Comparison of ENCODE assay signal across 8 cellular contexts in the genomic region with DNA sequence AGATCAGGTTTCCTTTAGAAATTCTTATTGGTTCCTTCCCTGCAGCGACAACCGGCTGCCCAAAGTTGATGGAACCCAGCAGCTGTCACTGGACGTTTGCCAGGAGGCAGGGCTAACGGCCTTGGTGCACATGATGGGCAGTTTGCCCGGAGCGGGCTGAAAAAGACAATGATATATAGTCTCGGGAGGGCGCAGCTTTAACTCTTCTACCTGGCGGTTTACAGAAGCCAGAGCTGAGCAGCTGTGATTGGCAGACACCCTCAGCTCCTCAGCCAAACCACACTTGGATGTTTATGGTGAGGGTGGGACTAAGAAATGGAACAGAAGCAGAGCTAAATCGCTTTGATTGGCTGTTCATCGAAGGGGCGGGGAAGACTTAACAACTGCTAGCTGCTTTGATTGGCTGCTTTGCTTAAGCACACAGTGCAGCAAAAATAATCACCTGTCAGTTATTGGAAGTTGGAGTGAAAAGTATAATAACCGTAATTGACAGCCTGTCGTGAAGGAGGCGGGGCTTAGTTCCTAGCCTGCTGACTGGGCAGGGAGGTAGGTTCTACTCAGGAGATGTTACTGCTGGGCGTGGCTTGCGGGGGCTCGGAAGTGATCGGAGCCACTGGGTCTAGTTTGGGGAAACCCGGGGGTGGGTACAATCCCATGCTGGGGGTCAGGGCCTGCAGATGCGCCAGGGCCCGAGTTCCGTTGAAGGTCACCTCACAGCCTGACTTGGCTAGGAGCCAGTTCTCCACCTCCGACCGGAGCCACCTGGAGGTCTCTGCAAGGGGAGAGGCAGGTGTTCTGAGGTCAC. TPM values are rescaled to one million over a fixed set of nuclear protein-coding genes. Genes with fewer than 3 reads are reported as not detected.
DNase-seq lines count a peak whose midpoint lies in the region; FAIRE-seq and TF ChIP-seq lines count a peak whose summit lies in the region.

No MANE protein-coding gene starts in this region.

- peak overlapping the region; percentile 97 for H3K4me2 ChIP-seq in MM.1S (ENCODE audit: low read depth, low read length)

- FAIRE-seq in frontal cortex (lab: Jason Lieb, UNC) = no peak

- peak overlapping the region; percentile 65 for H3K4me3 ChIP-seq in MM.1S (ENCODE audit: low read length)
- peak overlapping the region; percentile 66 to 82 for H3K4me3 ChIP-seq in neutrophil (ENCODE audit: low read depth in 1 of 2, low read length in 1 of 2)
- peak overlapping the region; percentile 41 to 75 (median 61) for H3K4me3 ChIP-seq in subcutaneous abdominal adipose tissue (ENCODE audit: low read depth in 1 of 5, low read length in 5 of 5)

- no peaks in the 10 kb centered on the region for H4K20me1 ChIP-seq in MM.1S (ENCODE audit: insufficient read depth, low read length)

- TF ChIP-seq CTCF in MM.1S (IDR thresholded peaks at IDR 0.05; ENCODE audit: low read length) (no peak), neutrophil (IDR thresholded peaks at IDR 0.05) (peak; percentile 21)

- H3K9me3 ChIP-seq in MM.1S (replicated peaks; ENCODE audit: insufficient read depth, low read length) = no peaks in the 10 kb centered on the region
- no peaks in the 10 kb centered on the region for H3K9me3 ChIP-seq in neutrophil
- H3K9me3 ChIP-seq in subcutaneous abdominal adipose tissue (ENCODE audit: control insufficient read depth in 5 of 5, low read length in 5 of 5) = no peaks in the 10 kb centered on the region

- no peaks in the 10 kb centered on the region for H3K27me3 ChIP-seq in MM.1S (replicated peaks; ENCODE audit: insufficient read depth, low read length)
- no peaks in the 10 kb centered on the region for H3K27me3 ChIP-seq in neutrophil
- H3K27me3 ChIP-seq in subcutaneous abdominal adipose tissue (ENCODE audit: control insufficient read depth in 5 of 5, insufficient read depth in 4 of 5, low read length in 5 of 5) = no peaks in the 10 kb centered on the region

- H3F3A ChIP-seq in MM.1S (ENCODE audit: insufficient read depth, low read length) = peaks cover 37% of the 10 kb centered on the region

- no peaks in the 10 kb centered on the region for H3K9me2 ChIP-seq in MM.1S (replicated peaks; ENCODE audit: insufficient read depth, low read length)

- H3K79me2 ChIP-seq in MM.1S (ENCODE audit: low read length) = no peaks in the 10 kb centered on the region

- H3K9ac ChIP-seq in MM.1S (ENCODE audit: low read length) (peak overlapping the region; percentile 86), subcutaneous abdominal adipose tissue (ENCODE audit: low read length in 5 of 5) (peak overlapping the region in 3 of 5 donors; percentile 51 to 68 (median 64))

- peak; percentile 95 for DNase-seq in GDM1 (lab: John Stamatoyannopoulos, UW)
- peak; percentile 97 for DNase-seq in HCEC 1CT
- peak; percentile 100 for DNase-seq in MM.1S
- peak; percentile 100 for DNase-seq in SHP77 treated with DMSO at 0.1 percent for 48 hours (lab: John Stamatoyannopoulos, UW)
- peak; percentile 92 for DNase-seq in activated naive CD4-positive, alpha-beta T cell treated with Interleukin-2 at 50 U/mL for 16 hours
- peak; percentile 83 to 86 for DNase-seq in frontal cortex (ENCODE audit: low spot score in 2 of 2)

- H3K4me1 ChIP-seq in MM.1S (ENCODE audit: low read length) = peaks cover 18% of the 10 kb centered on the region; the same call in 1 of the 2 replicates
- peaks cover 60 to 61% of the 10 kb centered on the region in 2 experiments for H3K4me1 ChIP-seq in neutrophil (ENCODE audit: control insufficient read depth in 1 of 2, insufficient read depth in 1 of 2, low read depth in 1 of 2, low read length in 1 of 2)
- H3K4me1 ChIP-seq in subcutaneous abdominal adipose tissue (ENCODE audit: control insufficient read depth in 5 of 5, insufficient read depth in 5 of 5, low read length in 5 of 5) = peaks cover 2 to 42% (median 31%) of the 10 kb centered on the region in 5 donors

- H3K27ac ChIP-seq in MM.1S (ENCODE audit: low read length) (peak overlapping the region; percentile 97), neutrophil (peak overlapping the region; percentile 98), subcutaneous abdominal adipose tissue (ENCODE audit: low read depth, low read length) (peak overlapping the region; percentile 78)

- peak overlapping the region; percentile 39 for H2AFZ ChIP-seq in MM.1S (ENCODE audit: low read length)

- H3K36me3 ChIP-seq in MM.1S (replicated peaks; ENCODE audit: insufficient read depth, low read length) (no peaks in the 10 kb centered on the region), neutrophil (peaks cover 16% of the 10 kb centered on the region), subcutaneous abdominal adipose tissue (ENCODE audit: control insufficient read depth in 5 of 5, insufficient read depth in 5 of 5, low read length in 5 of 5) (peaks cover 0 to 14% (median 4%) of the 10 kb centered on the region in 5 donors)

RNA-seq across cellular contexts. Expression of a gene that starts 7.5 kb away (rescaled TPM):
- 3.7 TPM for total RNA-seq in frontal cortex

RNA-seq across cellular contexts. Expression of a gene that starts 30.9 kb away (rescaled TPM):
- 3.7 TPM for total RNA-seq in frontal cortex

RNA-seq across cellular contexts. Expression of a gene that starts 31.3 kb away (rescaled TPM):
- total RNA-seq in frontal cortex = not detected

RNA-seq across cellular contexts. Expression of a gene that starts 58.5 kb away (rescaled TPM):
- 21.6 TPM for total RNA-seq in frontal cortex

Comparison
In these comparisons a context has a peak if more than half of its experiments do, and no peak if none do; other contexts are left out.
1. Peak in every context shown above with its lines: DNase-seq, H3K4me3 ChIP-seq and H3K27ac ChIP-seq.